31 cellular contexts compared by ENCODE assay signal in the genomic region with DNA sequence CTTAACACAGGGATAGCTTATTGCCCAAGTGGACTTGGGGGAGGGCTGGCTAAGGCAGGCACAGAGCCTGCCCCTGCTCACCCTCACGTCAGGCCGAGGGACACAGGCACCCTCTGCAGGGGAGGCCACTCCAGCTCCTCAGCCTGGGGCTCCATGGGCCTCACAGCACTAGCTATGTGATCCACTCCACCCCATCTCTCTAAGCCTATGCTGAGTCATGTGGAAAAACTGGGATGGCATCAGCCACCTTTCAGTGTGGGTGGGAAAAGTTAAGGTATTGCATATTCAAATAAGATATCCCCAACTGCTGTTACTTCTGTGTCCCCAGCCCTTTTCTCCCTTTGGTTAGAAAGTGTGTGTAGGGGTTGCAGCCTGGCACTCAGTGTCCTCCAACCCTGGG. TPM values are rescaled to one million over a fixed set of nuclear protein-coding genes. Genes with fewer than 3 reads are reported as not detected.
A peak's percentile ranks its signal among the peaks of the same experiment; 100 is the strongest.
DNase-seq lines count a peak whose midpoint lies in the region; ATAC-seq, FAIRE-seq and TF ChIP-seq lines count a peak whose summit lies in the region.
"Had no signal": no experiment of that assay in that cellular context is flagged by ENCODE, and none has a peak within 500 bp of the region (broad histone marks: within the 10 kb centered on the region; RNA-seq: fewer than 3 reads in every experiment).

No MANE protein-coding gene starts in this region.

- H2AFZ ChIP-seq in astrocyte (ENCODE audit: low read depth, low read length) = no peak overlapping the region
- H2AFZ ChIP-seq: hepatocyte had no signal

- no peak overlapping the region for H3K4me3 Mint-ChIP-seq in stimulated activated naive CD8-positive, alpha-beta T cell treated with anti-CD3 and anti-CD28 coated beads, Interleukin-15, amount 100 ng/mL, for 72 hours
- no peak overlapping the region for H3K4me3 Mint-ChIP-seq in astrocyte (ENCODE audit: unreplicated experiment)
- H3K4me3 Mint-ChIP-seq: activated naive CD8-positive, alpha-beta T cell treated with anti-CD3 and anti-CD28 coated beads, Interleukin-2, amount 10 ng/mL, durations not matched to agents 7 days and 5 days; activated T-cell treated with anti-CD3 and anti-CD28 coated beads, Interleukin-2, amount 50 U/mL, for 4 hours; B cell; brain; CD8-positive, alpha-beta memory T cell; natural killer cell had no signal

- no peak for FAIRE-seq in astrocyte (lab: Jason Lieb, UNC)

- H3K9me3 ChIP-seq in astrocyte (ENCODE audit: insufficient read depth, low read depth, low read length) = no peaks in the 10 kb centered on the region
- H3K9me3 ChIP-seq: gastroesophageal sphincter, mucosa of descending colon, psoas muscle, upper lobe of right lung had no signal

- H3K9ac ChIP-seq in astrocyte (ENCODE audit: low read length) = no peak overlapping the region

- H4K20me1 ChIP-seq in astrocyte (ENCODE audit: insufficient read depth, low read length) = peaks cover 45% of the 10 kb centered on the region

- no peak for TF ChIP-seq CTCF in astrocyte (IDR thresholded peaks at IDR 0.05; ENCODE audit: insufficient read depth, low read depth, low read length)

- peak overlapping the region in 1 of 2 donors; percentile 80 for H3K27ac Mint-ChIP-seq in stimulated activated naive CD8-positive, alpha-beta T cell treated with anti-CD3 and anti-CD28 coated beads, Interleukin-15, amount 100 ng/mL, for 72 hours
- H3K27ac Mint-ChIP-seq in astrocyte (ENCODE audit: unreplicated experiment) = peak overlapping the region; percentile 66
- H3K27ac Mint-ChIP-seq: activated naive CD8-positive, alpha-beta T cell treated with anti-CD3 and anti-CD28 coated beads, Interleukin-2, amount 10 ng/mL, durations not matched to agents 7 days and 5 days; B cell; brain; natural killer cell had no signal

- H3K4me3 ChIP-seq in astrocyte (ENCODE audit: insufficient read depth, low read depth, low read length) = no peak overlapping the region
- H3K4me3 ChIP-seq: gastroesophageal sphincter, hepatocyte, lung, mucosa of descending colon, psoas muscle, upper lobe of right lung had no signal

- H3K27me3 Mint-ChIP-seq in stimulated activated naive CD8-positive, alpha-beta T cell treated with anti-CD3 and anti-CD28 coated beads, Interleukin-15, amount 100 ng/mL, for 72 hours = no peaks in the 10 kb centered on the region
- H3K27me3 Mint-ChIP-seq in astrocyte (ENCODE audit: low read depth, unreplicated experiment) = no peaks in the 10 kb centered on the region
- H3K27me3 Mint-ChIP-seq: activated naive CD8-positive, alpha-beta T cell treated with anti-CD3 and anti-CD28 coated beads, Interleukin-2, amount 10 ng/mL, durations not matched to agents 7 days and 5 days; B cell; brain; CD8-positive, alpha-beta memory T cell had no signal

- H3K36me3 ChIP-seq in astrocyte (ENCODE audit: insufficient read depth, low read length) = peaks cover 61% of the 10 kb centered on the region

- ATAC-seq in stimulated activated naive CD8-positive, alpha-beta T cell treated with anti-CD3 and anti-CD28 coated beads, Interleukin-15, Interleukin-2, amounts not matched to agents 100 U/mL and 50 U/mL, for 24 hours = peak; percentile 38
- no peak for ATAC-seq in stimulated activated naive CD8-positive, alpha-beta T cell treated with anti-CD3 and anti-CD28 coated beads, Interleukin-15, amount 100 ng/mL, for 72 hours
- ATAC-seq in HG02759 (IDR thresholded peaks at IDR 0.05; ENCODE audit: unreplicated experiment) = no peak
- ATAC-seq in GM18873 (IDR thresholded peaks at IDR 0.05; ENCODE audit: low FRiP score, unreplicated experiment) = no peak
- ATAC-seq: gastroesophageal sphincter, left cardiac atrium, mucosa of descending colon, natural killer cell, psoas muscle, upper lobe of right lung had no signal

- H3K4me2 ChIP-seq in astrocyte (ENCODE audit: low read length) = no peak overlapping the region
- H3K4me2 ChIP-seq: hepatocyte had no signal

- H3K4me1 Mint-ChIP-seq in stimulated activated naive CD8-positive, alpha-beta T cell treated with anti-CD3 and anti-CD28 coated beads, Interleukin-15, amount 100 ng/mL, for 72 hours = peaks cover 8% of the 10 kb centered on the region
- peaks cover 3% of the 10 kb centered on the region for H3K4me1 Mint-ChIP-seq in astrocyte (ENCODE audit: low read depth, unreplicated experiment)
- H3K4me1 Mint-ChIP-seq: activated naive CD8-positive, alpha-beta T cell treated with anti-CD3 and anti-CD28 coated beads, Interleukin-2, amount 10 ng/mL, durations not matched to agents 7 days and 5 days; B cell; brain; natural killer cell had no signal

- no peak overlapping the region for H3K27ac ChIP-seq in astrocyte (ENCODE audit: low read depth, low read length)
- H3K27ac ChIP-seq: gastroesophageal sphincter, hepatocyte, psoas muscle, upper lobe of right lung, WERI-Rb-1 had no signal

- H3K36me3 Mint-ChIP-seq in astrocyte (ENCODE audit: low read depth, unreplicated experiment) = peaks cover 25% of the 10 kb centered on the region
- H3K36me3 Mint-ChIP-seq: natural killer cell had no signal

- H3K9me3 Mint-ChIP-seq in stimulated activated naive CD8-positive, alpha-beta T cell treated with anti-CD3 and anti-CD28 coated beads, Interleukin-15, amount 100 ng/mL, for 72 hours = no peaks in the 10 kb centered on the region
- no peaks in the 10 kb centered on the region for H3K9me3 Mint-ChIP-seq in astrocyte (ENCODE audit: unreplicated experiment)
- H3K9me3 Mint-ChIP-seq: activated naive CD8-positive, alpha-beta T cell treated with anti-CD3 and anti-CD28 coated beads, Interleukin-2, amount 10 ng/mL, durations not matched to agents 7 days and 5 days; activated T-cell treated with anti-CD3 and anti-CD28 coated beads, Interleukin-2, amount 50 U/mL, for 4 hours; brain; CD8-positive, alpha-beta memory T cell; natural killer cell had no signal

- H3K79me2 ChIP-seq in astrocyte (ENCODE audit: insufficient read depth, low read length) = peaks cover 32% of the 10 kb centered on the region
- H3K79me2 ChIP-seq: hepatocyte had no signal

- H3K27me3 ChIP-seq in astrocyte (ENCODE audit: insufficient read depth, low read length) = no peaks in the 10 kb centered on the region
- H3K27me3 ChIP-seq: gastroesophageal sphincter, hepatocyte, upper lobe of right lung had no signal

- H3K4me1 ChIP-seq in astrocyte (ENCODE audit: insufficient read depth, low read length) = no peaks in the 10 kb centered on the region
- H3K4me1 ChIP-seq: gastroesophageal sphincter, psoas muscle, upper lobe of right lung had no signal

- no peak for DNase-seq in stimulated activated naive CD8-positive, alpha-beta T cell treated with anti-CD3 and anti-CD28 coated beads, Interleukin-15, Interleukin-2, amounts not matched to agents 100 U/mL and 50 U/mL, for 24 hours
- DNase-seq in stimulated activated naive CD8-positive, alpha-beta T cell treated with anti-CD3 and anti-CD28 coated beads, Interleukin-15, amount 100 ng/mL, for 72 hours = no peak
- no peak for DNase-seq in astrocyte (ENCODE audit: low read depth)
- peak; percentile 29 for DNase-seq in iris pigment epithelial cell (ENCODE audit: low read depth)
- DNase-seq in NCI-H1092 (lab: John Stamatoyannopoulos, UW) = no peak
- no peak for DNase-seq in stimulated activated naive CD4-positive, alpha-beta T cell treated with Interleukin-2 at 50 U/mL for 16 hours (lab: John Stamatoyannopoulos, UW)
- DNase-seq: activated CD4-positive, alpha-beta T cell treated with anti-CD3 and anti-CD28 coated beads for 48 hours; activated gamma-delta T cell; activated naive CD8-positive, alpha-beta T cell treated with anti-CD3 and anti-CD28 coated beads, Interleukin-2, amount 10 ng/mL, durations not matched to agents 7 days and 5 days; activated T-cell treated with anti-CD3 and anti-CD28 coated beads, Interleukin-2, amount 50 U/mL, for 4 hours; CD8-positive, alpha-beta memory T cell; cerebellar nuclear complex; HCEC 1CT; left cardiac atrium; mucosa of descending colon; natural killer cell; NCI-H1436 treated with DMSO at 0.1 percent for 48 hours; NCI-H226; NCI-H69; psoas muscle; SIG-M5; stimulated activated CD4-positive, alpha-beta T cell treated with anti-CD3 and anti-CD28 coated beads, Interleukin-4, amount 100 ng/mL, for 1 hour; upper lobe of right lung; WERI-Rb-1 had no signal

RNA-seq across cellular contexts. Expression of a gene that starts 22.3 kb away (rescaled TPM):
- total RNA-seq in astrocyte = 68.4 and 77.8 TPM in 2 replicates

RNA-seq across cellular contexts. Expression of a gene that starts 23.0 kb away (rescaled TPM):
- 0.23 and 0.34 TPM in 2 replicates for total RNA-seq in astrocyte

RNA-seq across cellular contexts. Expression of a gene that starts 37.6 kb away (rescaled TPM):
- total RNA-seq in astrocyte = 66.6 and 66.7 TPM in 2 replicates

RNA-seq across cellular contexts. Expression of a gene that starts 58.6 kb away (rescaled TPM):
- total RNA-seq in astrocyte = 20.0 and 20.6 TPM in 2 replicates
